ENCODE assay signal across 19 cellular contexts in the genomic region with DNA sequence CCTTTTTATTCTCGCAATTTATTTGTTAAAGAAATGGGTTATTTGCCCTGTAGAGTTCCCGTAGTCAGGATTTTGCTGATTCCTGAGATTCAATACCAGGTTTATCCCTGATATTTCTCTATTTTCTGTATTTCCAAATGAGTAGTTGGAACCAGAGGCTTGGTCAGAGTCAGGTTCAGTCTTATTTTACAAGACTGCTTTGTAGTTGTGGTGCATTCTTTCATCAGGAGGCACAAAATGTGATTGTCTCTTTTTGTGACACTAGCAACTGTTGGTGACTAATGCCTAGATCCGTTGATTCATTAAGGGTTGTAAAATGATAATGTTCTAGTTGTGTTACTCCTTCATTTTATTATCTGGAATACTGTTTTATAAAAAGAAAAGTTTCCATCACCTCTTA.
"Had no signal": no experiment of that assay in that cellular context is flagged by ENCODE, and none has a peak within 500 bp of the region (broad histone marks: within the 10 kb centered on the region; RNA-seq: fewer than 3 reads in every experiment).

No MANE protein-coding gene starts in this region.

- H3K9me3 ChIP-seq: adrenal gland, thyroid gland had no signal

- H3K4me1 ChIP-seq: adrenal gland, breast epithelium, left ventricle myocardium inferior, thyroid gland had no signal

- H3K36me3 Mint-ChIP-seq: activated naive CD4-positive, alpha-beta T cell treated with anti-CD3 and anti-CD28 coated beads, Interleukin-2, amount 50 U/mL, for 72 hours had no signal

- H3K4me3 Mint-ChIP-seq: activated T-helper 1 cell treated with anti-CD3 and anti-CD28 coated beads, Interleukin-12 subunit alpha, Interleukin-12 subunit beta, Interleukin-2, Interleukin-4 antibody, amounts not matched to agents 30 ng/mL and 10 ng/mL and 1 ng/mL, durations not matched to agents 14 hours and 24 hours and 36 hours; nephron progenitor cell; T-helper 1 cell treated with Interleukin-12 subunit alpha and Interleukin-12 subunit beta and Interleukin-4 antibody, amounts not matched to agents 30 μg/mL and 1 μg/mL, for 36 hours had no signal

- FAIRE-seq: astrocyte had no signal

- H3K36me3 ChIP-seq: adrenal gland, breast epithelium, left ventricle myocardium inferior, thyroid gland had no signal

- H3K4me3 ChIP-seq: adrenal gland, breast epithelium, left ventricle myocardium inferior, thyroid gland had no signal

- H3K27ac Mint-ChIP-seq: activated naive CD4-positive, alpha-beta T cell treated with anti-CD3 and anti-CD28 coated beads, Interleukin-2, amount 50 U/mL, for 72 hours; activated T-helper 1 cell treated with anti-CD3 and anti-CD28 coated beads, Interleukin-12 subunit alpha, Interleukin-12 subunit beta, Interleukin-2, Interleukin-4 antibody, amounts not matched to agents 30 ng/mL and 10 ng/mL and 1 ng/mL, durations not matched to agents 14 hours and 24 hours and 36 hours; nephron progenitor cell; T-helper 1 cell treated with Interleukin-12 subunit alpha and Interleukin-12 subunit beta and Interleukin-4 antibody, amounts not matched to agents 30 μg/mL and 1 μg/mL, for 36 hours had no signal

- H3K27me3 ChIP-seq: breast epithelium, thyroid gland had no signal

- DNase-seq: activated gamma-delta T cell treated with Interleukin-2 at 50 U/mL for 16 hours; activated T-cell treated with anti-CD3 and anti-CD28 coated beads for 4 hours; adrenal gland; cortex of kidney; effector CD4-positive, alpha-beta T cell; hippocampal formation; kidney glomerular epithelial cell; left ventricle myocardium inferior; mammary epithelial cell; nephron progenitor cell; occipital lobe; stimulated activated CD8-positive, alpha-beta memory T cell treated with anti-CD3 and anti-CD28 coated beads, Interleukin-4, amount 100 ng/mL, for 48 hours; stimulated activated naive CD4-positive, alpha-beta T cell; thyroid gland had no signal

- H3K27ac ChIP-seq: adrenal gland, breast epithelium, left ventricle myocardium inferior, thyroid gland had no signal

- ATAC-seq: activated naive CD4-positive, alpha-beta T cell treated with anti-CD3 and anti-CD28 coated beads, Interleukin-2, amount 50 U/mL, for 72 hours had no signal

- H3K4me1 Mint-ChIP-seq: nephron progenitor cell had no signal

- H3K9me3 Mint-ChIP-seq: activated naive CD4-positive, alpha-beta T cell treated with anti-CD3 and anti-CD28 coated beads, Interleukin-2, amount 50 U/mL, for 72 hours; activated T-helper 1 cell treated with anti-CD3 and anti-CD28 coated beads, Interleukin-12 subunit alpha, Interleukin-12 subunit beta, Interleukin-2, Interleukin-4 antibody, amounts not matched to agents 30 ng/mL and 10 ng/mL and 1 ng/mL, durations not matched to agents 14 hours and 24 hours and 36 hours; nephron progenitor cell; T-helper 1 cell treated with Interleukin-12 subunit alpha and Interleukin-12 subunit beta and Interleukin-4 antibody, amounts not matched to agents 30 μg/mL and 1 μg/mL, for 36 hours had no signal
